In genomic region chr15:69703495-69704187, GRCh38 we compare ENCODE assay signal across 27 cellular contexts.
DNase-seq lines count a peak whose midpoint lies in the region; ATAC-seq and TF ChIP-seq lines count a peak whose summit lies in the region.
"Had no signal": no experiment of that assay in that cellular context is flagged by ENCODE, and none has a peak within 500 bp of the region (broad histone marks: within the 10 kb centered on the region; RNA-seq: fewer than 3 reads in every experiment).

No MANE protein-coding gene starts in this region.

- H3K4me1 ChIP-seq in hepatocyte (ENCODE audit: insufficient read depth) (peaks cover 8% of the 10 kb centered on the region), sigmoid colon (peaks cover 0 to 26% (median 17%) of the 10 kb centered on the region in 4 donors)
- H3K4me1 ChIP-seq: right atrium auricular region had no signal

- no peak for ATAC-seq in GM18867 (IDR thresholded peaks at IDR 0.05; ENCODE audit: unreplicated experiment)
- ATAC-seq: activated naive CD8-positive, alpha-beta T cell treated with anti-CD3 and anti-CD28 coated beads, Interleukin-2, amount 50 U/mL, for 24 hours; activated T-cell treated with anti-CD3 and anti-CD28 coated beads, Interleukin-2, amount 50 U/mL, for 72 hours; left colon had no signal

- no peak for TF ChIP-seq CTCF in astrocyte of the cerebellum (IDR thresholded peaks at IDR 0.05; ENCODE audit: low read depth, low read length, missing control alignments)
- TF ChIP-seq CTCF in hepatocyte (IDR thresholded peaks at IDR 0.05; ENCODE audit: poor library complexity): no peak
- TF ChIP-seq CTCF in sigmoid colon (IDR thresholded peaks at IDR 0.05): no peak

- no peak overlapping the region for H3K4me2 ChIP-seq in hepatocyte
- H3K4me2 ChIP-seq: BLaER1 treated with 17β-estradiol and CSF1 and Interleukin-3, amounts not matched to agents 10 nM and 100 nM had no signal

- H3K27me3 ChIP-seq in hepatocyte: no peaks in the 10 kb centered on the region
- H3K27me3 ChIP-seq in sigmoid colon: no peaks in the 10 kb centered on the region
- H3K27me3 ChIP-seq: brain microvascular endothelial cell, ovary, right atrium auricular region, uterus had no signal

- DNase-seq in M059J (ENCODE audit: low read depth) (peak; percentile 23), astrocyte of the cerebellum (ENCODE audit: low read depth) (peak; percentile 63), hepatocyte (ENCODE audit: low spot score) (peak; percentile 27), sigmoid colon (peak; percentile 73), HCEC 1CT (no peak)
- no peak for DNase-seq in stimulated activated CD4-positive, alpha-beta T cell treated with anti-CD3 and anti-CD28 coated beads, Interleukin-4, amount 100 ng/mL, for 24 hours
- DNase-seq: activated CD4-positive, alpha-beta T cell treated with anti-CD3 and anti-CD28 coated beads, Interleukin-2, amount 50 U/mL, for 4 hours; activated naive CD8-positive, alpha-beta T cell treated with anti-CD3 and anti-CD28 coated beads, Interleukin-2, amount 50 U/mL, for 24 hours; activated T-cell treated with anti-CD3 and anti-CD28 coated beads, Interleukin-2, amount 50 U/mL, for 72 hours; brain microvascular endothelial cell; COR-L47; DND-41; GF-D8; hypothalamus; left colon; NCI-H1048; NCI-H187; NCI-H524 treated with DMSO at 0.1 percent for 48 hours; ovary; SHP77; stimulated activated CD4-positive, alpha-beta T cell treated with anti-CD3 and anti-CD28 coated beads, Interleukin-1b, Interleukin-23, amount 100 ng/mL, for 48 hours; T-helper 2 cell had no signal

- 56% methylated on average over 9 of the region's 9 CpGs for WGBS in hepatocyte (ENCODE audit: low lambda C conversion rate, missing lambda C conversion rate)
- WGBS in sigmoid colon, 2 donors: 80 to 86% methylated on average over 9 of the region's 9 CpGs

- TF ChIP-seq EP300 in sigmoid colon (IDR thresholded peaks at IDR 0.05): peak in 2 of 4 donors; percentile 38 to 42

- no peak for TF ChIP-seq POLR2A in sigmoid colon (IDR thresholded peaks at IDR 0.05)

- no peaks in the 10 kb centered on the region for H3K9me2 ChIP-seq in hepatocyte (replicated peaks; ENCODE audit: insufficient read depth)

- in situ Hi-C loops in astrocyte of the cerebellum (cut with HindIII; ENCODE audit: low sequenced_read_pairs): no loop called here

- no peaks in the 10 kb centered on the region for H3K9me3 ChIP-seq in hepatocyte (ENCODE audit: low read depth)
- H3K9me3 ChIP-seq in sigmoid colon: peaks cover 0 to 7% (median 6%) of the 10 kb centered on the region in 4 donors
- H3K9me3 ChIP-seq: ovary, thoracic aorta, uterus had no signal

- no peaks in the 10 kb centered on the region for H4K20me1 ChIP-seq in hepatocyte (ENCODE audit: insufficient read depth, poor library complexity, severe bottlenecking)
- H4K20me1 ChIP-seq: BLaER1 treated with 17β-estradiol and CSF1 and Interleukin-3, amounts not matched to agents 10 nM and 100 nM had no signal

- H3K27ac ChIP-seq in hepatocyte: no peak overlapping the region
- H3K27ac ChIP-seq in sigmoid colon: peak overlapping the region in 3 of 4 donors; percentile 26 to 66 (median 57)
- H3K27ac ChIP-seq: BLaER1 treated with 17β-estradiol and CSF1 and Interleukin-3, amounts not matched to agents 10 nM and 100 nM; brain microvascular endothelial cell; ovary; right atrium auricular region; thoracic aorta; uterus had no signal

- H3K36me3 ChIP-seq in hepatocyte (replicated peaks; ENCODE audit: insufficient read depth, low read depth) (no peaks in the 10 kb centered on the region), sigmoid colon (no peaks in the 10 kb centered on the region)
- H3K36me3 ChIP-seq: BLaER1 treated with 17β-estradiol and CSF1 and Interleukin-3, amounts not matched to agents 10 nM and 100 nM; brain microvascular endothelial cell; ovary; right atrium auricular region; thoracic aorta; uterus had no signal

- H2AFZ ChIP-seq in hepatocyte: no peak overlapping the region

- no peak overlapping the region for H3K4me3 ChIP-seq in astrocyte of the cerebellum (ENCODE audit: low read depth, low read length)
- H3K4me3 ChIP-seq in hepatocyte: no peak overlapping the region
- H3K4me3 ChIP-seq in sigmoid colon: no peak overlapping the region
- H3K4me3 ChIP-seq: BLaER1 treated with 17β-estradiol and CSF1 and Interleukin-3, amounts not matched to agents 10 nM and 100 nM; ovary; right atrium auricular region; thoracic aorta; uterus had no signal

- no peaks in the 10 kb centered on the region for H3K79me2 ChIP-seq in hepatocyte

- intact Hi-C loops in sigmoid colon (cut with DNase I): loop anchor here (5.0 kb wide), 1 partner anchor 319 kb away; no protein-coding TSS in a partner anchor

Comparison
In these comparisons a context has a peak if more than half of its experiments do, and no peak if none do; other contexts are left out.
1. DNase-seq: peak in M059J (single experiment), astrocyte of the cerebellum (single experiment), hepatocyte (single experiment) and sigmoid colon (single experiment); none in HCEC 1CT (single experiment) and stimulated activated CD4-positive, alpha-beta T cell treated with anti-CD3 and anti-CD28 coated beads, Interleukin-4, amount 100 ng/mL, for 24 hours (single experiment).